In the genomic region with DNA sequence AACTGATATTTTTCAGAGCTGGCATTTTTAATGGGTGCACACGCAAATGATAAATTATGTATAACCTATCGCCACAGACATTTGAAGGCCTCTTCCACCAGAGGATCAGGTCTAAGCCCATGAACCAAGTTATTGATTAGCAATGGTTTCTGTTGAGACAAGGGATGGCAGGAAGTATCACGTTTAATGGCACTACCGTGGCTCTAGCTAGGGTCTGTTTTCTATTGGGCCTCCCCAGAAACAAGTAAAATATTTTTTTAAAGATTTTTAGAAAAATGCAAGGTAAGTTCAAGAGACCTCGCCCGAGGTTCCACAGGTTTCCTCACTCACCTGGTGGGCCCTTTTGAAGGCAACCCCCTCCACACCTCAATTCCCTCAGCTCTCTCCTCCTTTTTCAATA, we compare ENCODE assay signal across 7 cellular contexts. TPM values are rescaled to one million over a fixed set of nuclear protein-coding genes. Genes with fewer than 3 reads are reported as not detected.
DNase-seq lines count a peak whose midpoint lies in the region; ATAC-seq and TF ChIP-seq lines count a peak whose summit lies in the region.

No MANE protein-coding gene starts in this region.

- H3K27ac ChIP-seq in right lobe of liver (peak overlapping the region; percentile 69 to 84 (median 81)), urinary bladder (ENCODE audit: low read depth) (no peak overlapping the region)

- in situ Hi-C loops in GM13977 (cut with MboI; ENCODE audit: low pct_unique_long_range_greater_than_20kb, low sequenced_read_pairs, unreplicated experiment): loop anchor here (25.0 kb wide), 1 partner anchor 326 kb away; no protein-coding TSS in a partner anchor

- TF ChIP-seq CTCF in GM13977 (IDR thresholded peaks at IDR 0.05; ENCODE audit: extremely low read depth, insufficient read depth, missing control alignments): no peak
- TF ChIP-seq CTCF in right lobe of liver (IDR thresholded peaks at IDR 0.05): no peak

- H3K27me3 ChIP-seq in right lobe of liver: no peaks in the 10 kb centered on the region

- H3K27me3 Mint-ChIP-seq in activated naive CD8-positive, alpha-beta T cell treated with anti-CD3 and anti-CD28 coated beads for 36 hours: no peaks in the 10 kb centered on the region

- H3K36me3 ChIP-seq in right lobe of liver (no peaks in the 10 kb centered on the region), urinary bladder (ENCODE audit: insufficient read depth) (no peaks in the 10 kb centered on the region)

- ATAC-seq in HG03159 (IDR thresholded peaks at IDR 0.05; ENCODE audit: unreplicated experiment) (peak; percentile 3), right lobe of liver (no peak)

- peak overlapping the region; percentile 79 for H3K27ac Mint-ChIP-seq in activated naive CD8-positive, alpha-beta T cell treated with anti-CD3 and anti-CD28 coated beads for 36 hours

- H3K4me1 ChIP-seq in right lobe of liver (peaks cover 0 to 15% (median 5%) of the 10 kb centered on the region in 4 donors), urinary bladder (ENCODE audit: insufficient read depth) (peaks cover 1% of the 10 kb centered on the region)

- H3K36me3 Mint-ChIP-seq in activated naive CD8-positive, alpha-beta T cell treated with anti-CD3 and anti-CD28 coated beads for 36 hours: peaks cover 8% of the 10 kb centered on the region

- no peaks in the 10 kb centered on the region for H3K9me3 Mint-ChIP-seq in activated naive CD8-positive, alpha-beta T cell treated with anti-CD3 and anti-CD28 coated beads for 36 hours

- 4% methylated on average over 6 of the region's 6 CpGs for WGBS in right lobe of liver (ENCODE audit: insufficient coverage, low coverage, low lambda C conversion rate, missing lambda C conversion rate)
- WGBS in urinary bladder: 4% methylated on average over 6 of the region's 6 CpGs

- TF ChIP-seq POLR2A in right lobe of liver (IDR thresholded peaks at IDR 0.05): no peak

- H3K4me1 Mint-ChIP-seq in activated naive CD8-positive, alpha-beta T cell treated with anti-CD3 and anti-CD28 coated beads for 36 hours: peaks cover 38% of the 10 kb centered on the region

- H3K4me3 ChIP-seq in right lobe of liver (peak overlapping the region; percentile 69 to 86 (median 79)), urinary bladder (ENCODE audit: low read depth, low read length) (peak overlapping the region; percentile 94)

- intact Hi-C loops in right lobe of liver (cut with DNase I): no loop called here

- H3K9me3 ChIP-seq in right lobe of liver: no peaks in the 10 kb centered on the region

- H3K4me3 Mint-ChIP-seq in activated naive CD8-positive, alpha-beta T cell treated with anti-CD3 and anti-CD28 coated beads for 36 hours: peak overlapping the region; percentile 91

- DNase-seq in GM13977 (ENCODE audit: low spot score) (peak; percentile 29), right lobe of liver (no peak), AG20443 (ENCODE audit: low spot score) (no peak)
- DNase-seq in activated naive CD8-positive, alpha-beta T cell treated with anti-CD3 and anti-CD28 coated beads for 36 hours: no peak
- DNase-seq in activated CD8-positive, alpha-beta memory T cell treated with anti-CD3 and anti-CD28 coated beads for 24 hours: no peak

RNA-seq across cellular contexts. Expression of a gene that starts 0.7 kb away (rescaled TPM):
- total RNA-seq in activated naive CD8-positive, alpha-beta T cell treated with anti-CD3 and anti-CD28 coated beads for 36 hours: 10 to 100 TPM; 34.3 to 35.7 TPM
- total RNA-seq in right lobe of liver (10 to 100 TPM; 20.7 to 46.1 (median 30.5) TPM), urinary bladder (74.3 TPM)
- 8.7 TPM for polyA plus RNA-seq in urinary bladder

RNA-seq across cellular contexts. Expression of a gene that starts 50.9 kb away (rescaled TPM):
- total RNA-seq in activated naive CD8-positive, alpha-beta T cell treated with anti-CD3 and anti-CD28 coated beads for 36 hours: 10 to 100 TPM; 47.4 to 50.9 TPM
- 10 to 100 TPM; 12.7 to 26.1 (median 23.5) TPM for total RNA-seq in right lobe of liver
- 44.2 TPM for total RNA-seq in urinary bladder
- polyA plus RNA-seq in urinary bladder: 55.8 TPM
